Comparison of ENCODE assay signal across 8 cellular contexts in genomic region chr10:100346765-100347567, GRCh38. TPM values are rescaled to one million over a fixed set of nuclear protein-coding genes. Genes with fewer than 3 reads are reported as not detected.
DNase-seq lines count a peak whose midpoint lies in the region; ATAC-seq and TF ChIP-seq lines count a peak whose summit lies in the region.

SCD (plus strand) TSS chr10:100347233; CDS start chr10:100347505, 272 bp downstream.

- peak; percentile 80 for ATAC-seq in GM21825 (IDR thresholded peaks at IDR 0.05; ENCODE audit: unreplicated experiment)

- H3K4me1 ChIP-seq in Peyer's patch (peaks cover 0 to 12% (median 4%) of the 10 kb centered on the region in 4 donors), esophagus squamous epithelium (peaks cover 10 to 57% (median 11%) of the 10 kb centered on the region in 3 donors)

- H3K27ac ChIP-seq in KOPT-K1 (ENCODE audit: low read depth, low read length, poor library complexity, severe bottlenecking) (peak within 1 kb of the TSS; percentile 97), Peyer's patch (peak within 1 kb of the TSS in 3 of 4 donors; percentile 7 to 79 (median 48)), esophagus squamous epithelium (peak within 1 kb of the TSS in 3 of 4 donors; percentile 65 to 78 (median 75))

- WGBS in esophagus squamous epithelium, 2 donors: 0 to 1% methylated on average over 5 to 13 of the region's 73 CpGs

- no peaks in the 10 kb centered on the region for H3K9me3 ChIP-seq in KOPT-K1 (ENCODE audit: insufficient read depth, low read length, poor library complexity, severe bottlenecking)
- no peaks in the 10 kb centered on the region for H3K9me3 ChIP-seq in Peyer's patch
- H3K9me3 ChIP-seq in esophagus squamous epithelium: no peaks in the 10 kb centered on the region

- H3K4me3 ChIP-seq in Peyer's patch: peak within 1 kb of the TSS; percentile 33 to 98 (median 70)
- peak within 1 kb of the TSS; percentile 47 to 77 (median 72) for H3K4me3 ChIP-seq in esophagus squamous epithelium

- H3K36me3 ChIP-seq in KOPT-K1 (ENCODE audit: insufficient read depth, low read length) (peaks cover 47% of the 10 kb centered on the region), Peyer's patch (peaks cover 0 to 4% (median 0%) of the 10 kb centered on the region in 3 donors), esophagus squamous epithelium (peaks cover 0 to 33% (median 0%) of the 10 kb centered on the region in 3 donors)

- H3K27me3 ChIP-seq in Peyer's patch (no peaks in the 10 kb centered on the region), esophagus squamous epithelium (peaks cover 0 to 6% (median 0%) of the 10 kb centered on the region in 4 donors)

- TF ChIP-seq POLR2A in Peyer's patch (IDR thresholded peaks at IDR 0.05) (peak; percentile 47 to 52), esophagus squamous epithelium (IDR thresholded peaks at IDR 0.05) (peak in 3 of 4 donors; percentile 63 to 76 (median 74))

- peak; percentile 76 for DNase-seq in DMS79 (lab: John Stamatoyannopoulos, UW)
- DNase-seq in Peyer's patch: peak; percentile 83 to 92 (median 88)
- DNase-seq in activated T-cell treated with anti-CD3 and anti-CD28 coated beads, Interleukin-2, amount 50 U/mL, for 48 hours: peak; percentile 86 to 90
- DNase-seq in esophagus squamous epithelium (lab: John Stamatoyannopoulos, UW): peak; percentile 20
- DNase-seq in myocyte (ENCODE audit: low read depth): peak; percentile 98
- peak; percentile 56 to 77 for DNase-seq in stimulated activated CD8-positive, alpha-beta memory T cell treated with anti-CD3 and anti-CD28 coated beads, Interleukin-7, amount 100 ng/mL, for 4 hours (ENCODE audit: low read depth in 2 of 2)

- TF ChIP-seq CTCF in Peyer's patch (IDR thresholded peaks at IDR 0.05): no peak
- TF ChIP-seq CTCF in esophagus squamous epithelium (IDR thresholded peaks at IDR 0.05): no peak

- intact Hi-C loops in esophagus squamous epithelium (cut with DNase I): no loop called here

RNA-seq across cellular contexts. Expression of gene SCD, which starts in this region (rescaled TPM):
- total RNA-seq in Peyer's patch (10 to 100 TPM in 3 of 4 donors, 1 to 10 TPM in 1; 7.8 to 69.9 (median 34.2) TPM), esophagus squamous epithelium (100 to 1,000 TPM in 2 of 4 donors, 10 to 100 TPM in 2; 46.7 to 307 (median 101) TPM), myocyte (502 and 937 TPM in 2 replicates)
- 327 TPM for polyA plus RNA-seq in myocyte (2012)

Comparison
In these comparisons a context has a peak if more than half of its experiments do, and no peak if none do; other contexts are left out.
1. Peak in every context shown above with its lines: DNase-seq, ATAC-seq, H3K4me3 ChIP-seq and H3K27ac ChIP-seq.
2. DNase-seq: peak in every context shown above with its lines; median percentile 98 in myocyte; 88 in Peyer's patch; 88 in activated T-cell treated with anti-CD3 and anti-CD28 coated beads, Interleukin-2, amount 50 U/mL, for 48 hours; 76 in DMS79; 66 in stimulated activated CD8-positive, alpha-beta memory T cell treated with anti-CD3 and anti-CD28 coated beads, Interleukin-7, amount 100 ng/mL, for 4 hours; 20 in esophagus squamous epithelium.